Comparison of ENCODE assay signal across 13 cellular contexts in the genomic region with DNA sequence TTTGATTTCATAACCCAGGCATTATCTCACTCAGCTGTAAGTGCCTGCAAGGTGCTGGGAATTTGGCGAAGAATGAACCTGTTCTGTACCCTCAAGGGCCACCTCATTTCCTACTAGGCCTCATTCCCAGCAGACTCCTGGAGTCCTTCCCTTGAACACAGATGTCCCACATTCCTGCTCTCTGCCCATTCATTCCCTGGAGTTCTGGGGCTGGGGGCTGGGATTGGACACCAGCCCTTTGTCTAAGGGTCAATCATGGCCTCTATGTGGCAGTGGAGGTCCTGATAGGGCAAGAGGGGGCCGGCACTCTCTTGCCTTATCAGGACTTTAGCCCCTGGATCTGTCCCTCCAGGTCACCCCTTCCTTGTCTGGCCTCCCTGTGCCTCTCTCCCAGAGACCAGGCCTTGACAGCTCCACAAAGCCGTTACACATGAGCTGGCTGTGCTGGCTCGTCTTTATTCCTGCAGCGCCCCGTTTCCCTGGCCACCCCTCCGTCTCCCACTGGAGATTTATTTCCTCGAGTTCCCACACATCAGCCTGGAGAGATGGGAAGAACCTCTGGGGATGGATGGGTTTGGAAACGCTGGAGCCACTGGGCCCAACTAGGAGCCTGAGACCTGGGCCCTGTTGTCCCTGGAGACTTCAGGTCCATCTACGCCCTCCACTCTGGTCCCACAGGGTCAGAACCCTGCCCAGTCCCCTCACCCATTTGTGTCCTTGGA. TPM values are rescaled to one million over a fixed set of nuclear protein-coding genes. Genes with fewer than 3 reads are reported as not detected.
DNase-seq lines count a peak whose midpoint lies in the region; ATAC-seq and TF ChIP-seq lines count a peak whose summit lies in the region.
"Had no signal": no experiment of that assay in that cellular context is flagged by ENCODE, and none has a peak within 500 bp of the region (broad histone marks: within the 10 kb centered on the region; RNA-seq: fewer than 3 reads in every experiment).

No MANE protein-coding gene starts in this region.

- no peaks in the 10 kb centered on the region for H3K9me3 ChIP-seq in gastroesophageal sphincter

- H3K27me3 ChIP-seq in gastroesophageal sphincter (peaks cover 20% of the 10 kb centered on the region), rectal smooth muscle tissue (ENCODE audit: control insufficient read depth, insufficient read depth, low read length) (peaks cover 4% of the 10 kb centered on the region)

- ATAC-seq in gastroesophageal sphincter: no peak
- no peak for ATAC-seq in GM18870 (IDR thresholded peaks at IDR 0.05; ENCODE audit: unreplicated experiment)
- no peak for ATAC-seq in natural killer cell
- no peak for ATAC-seq in GM21717 (IDR thresholded peaks at IDR 0.05; ENCODE audit: unreplicated experiment)
- ATAC-seq in HG03097 (IDR thresholded peaks at IDR 0.05; ENCODE audit: low FRiP score, unreplicated experiment): no peak

- DNase-seq in CD1c-positive myeloid dendritic cell (ENCODE audit: extremely low spot score) (peak; percentile 57), amniotic epithelial cell (ENCODE audit: low read depth) (peak; percentile 28), natural killer cell (no peak)
- DNase-seq: activated CD4-positive, alpha-beta T cell treated with anti-CD3 and anti-CD28 coated beads, Interleukin-2, amount 50 U/mL, for 4 hours; activated effector memory CD4-positive, alpha-beta T cell treated with Interleukin-2 at 50 U/mL for 16 hours; NCI-H1694 treated with DMSO at 0.1 percent for 48 hours; stimulated activated CD4-positive, alpha-beta T cell treated with anti-CD3 and anti-CD28 coated beads, Interleukin-15, amount 100 ng/mL, for 24 hours had no signal

- no peak overlapping the region for H3K9ac ChIP-seq in rectal smooth muscle tissue (ENCODE audit: low read length)

- H3K27ac ChIP-seq in gastroesophageal sphincter (peak overlapping the region in 3 of 4 donors; percentile 63 to 73 (median 69)), rectal smooth muscle tissue (ENCODE audit: low read depth, low read length) (peak overlapping the region; percentile 46)

- intact Hi-C loops in natural killer cell (cut with micrococcal nuclease): no loop called here

- H3K36me3 Mint-ChIP-seq in natural killer cell: no peaks in the 10 kb centered on the region

- H3K4me1 Mint-ChIP-seq in natural killer cell: peaks cover 4 to 5% of the 10 kb centered on the region in 2 donors

- H3K27ac Mint-ChIP-seq in natural killer cell: no peak overlapping the region

- no peak overlapping the region for H3K4me3 Mint-ChIP-seq in natural killer cell

- peaks cover 24 to 27% of the 10 kb centered on the region in 2 donors for H3K27me3 Mint-ChIP-seq in natural killer cell (ENCODE audit: low read depth in 2 of 2)

- no peak overlapping the region for H3K4me3 ChIP-seq in gastroesophageal sphincter
- no peak overlapping the region for H3K4me3 ChIP-seq in rectal smooth muscle tissue (ENCODE audit: low read length)

- TF ChIP-seq CTCF in gastroesophageal sphincter (IDR thresholded peaks at IDR 0.05) (no peak), natural killer cell (IDR thresholded peaks at IDR 0.05) (no peak)

- H3K9me3 Mint-ChIP-seq in natural killer cell: no peaks in the 10 kb centered on the region

- TF ChIP-seq POLR2A in gastroesophageal sphincter (IDR thresholded peaks at IDR 0.05): no peak

- no peak for TF ChIP-seq EP300 in gastroesophageal sphincter (IDR thresholded peaks at IDR 0.05)

- H3K4me1 ChIP-seq in gastroesophageal sphincter (peaks cover 0 to 40% (median 18%) of the 10 kb centered on the region in 3 donors), rectal smooth muscle tissue (ENCODE audit: control insufficient read depth, insufficient read depth, low read length) (peaks cover 13% of the 10 kb centered on the region)

- no peaks in the 10 kb centered on the region for H3K36me3 ChIP-seq in gastroesophageal sphincter
- H3K36me3 ChIP-seq in rectal smooth muscle tissue (ENCODE audit: control insufficient read depth, insufficient read depth, low read length): no peaks in the 10 kb centered on the region

- 63 to 100% methylated on average over 1 to 5 of the region's 10 CpGs for WGBS in gastroesophageal sphincter (ENCODE audit: low coverage in 1 of 2), 2 donors

RNA-seq across cellular contexts. Expression of a gene that starts 0.9 kb away (rescaled TPM):
- total RNA-seq in gastroesophageal sphincter (1 to 10 TPM in 2 of 4 donors, under 1 TPM in 1, not detected in 1; 0.77 to 3.8 (median 1.1) TPM), natural killer cell (not detected)
- total RNA-seq: T-helper 2 cell treated with Interferon-gamma antibody and Interleukin-4, amounts not matched to agents 100 ng/mL and 5 ng/mL, for 36 hours had no signal

RNA-seq across cellular contexts. Expression of a gene that starts 17.0 kb away (rescaled TPM):
- total RNA-seq in gastroesophageal sphincter (10 to 100 TPM; 45.1 to 71.2 (median 57.8) TPM), natural killer cell (100 to 1,000 TPM; 135 to 178 (median 164) TPM)

RNA-seq across cellular contexts. Expression of a gene that starts 31.4 kb away (rescaled TPM):
- under 1 TPM in 3 of 4 donors, not detected in 1; 0.08 to 0.35 (median 0.27) TPM for total RNA-seq in gastroesophageal sphincter
- 1 to 10 TPM in 2 of 3 donors, under 1 TPM in 1; 0.53 to 1.3 (median 1.1) TPM for total RNA-seq in natural killer cell

RNA-seq across cellular contexts. Expression of a gene that starts 51.9 kb away (rescaled TPM):
- total RNA-seq in gastroesophageal sphincter: 1 to 10 TPM; 4.1 to 7.1 (median 5.0) TPM
- not detected for total RNA-seq in natural killer cell
